13 cellular contexts compared by ENCODE assay signal in the genomic region with DNA sequence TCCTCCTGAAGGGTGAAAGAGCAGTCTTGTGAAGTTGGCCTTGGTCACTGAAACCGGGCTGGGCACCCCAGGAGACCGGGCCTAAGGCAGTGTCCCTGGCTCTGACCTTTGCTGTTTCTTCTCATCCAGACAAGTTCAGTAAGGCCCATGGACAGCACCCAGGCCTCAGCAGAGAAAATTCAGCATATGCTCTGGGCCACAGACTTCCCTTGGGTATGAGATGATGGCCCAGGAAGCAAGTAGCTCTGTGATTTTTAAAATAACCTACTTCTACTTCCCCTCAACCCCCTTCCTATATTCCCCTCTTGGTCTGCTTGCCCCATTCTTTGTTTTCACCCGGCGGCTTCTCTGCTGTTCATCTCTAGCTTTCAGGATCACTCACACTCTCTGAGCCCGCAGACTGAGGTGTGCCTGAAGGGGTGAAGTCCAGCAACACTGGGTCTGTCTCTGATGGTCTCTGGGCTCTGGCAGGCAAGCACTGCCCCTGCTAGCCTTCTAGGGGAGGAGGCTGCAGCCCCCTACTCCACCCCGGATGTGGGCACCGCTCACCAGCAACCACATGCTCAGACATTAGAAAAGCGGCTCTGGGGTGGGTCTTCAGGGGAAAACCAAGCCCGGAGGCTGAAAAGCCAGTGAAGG. TPM values are rescaled to one million over a fixed set of nuclear protein-coding genes. Genes with fewer than 3 reads are reported as not detected.
A peak's percentile ranks its signal among the peaks of the same experiment; 100 is the strongest.
DNase-seq lines count a peak whose midpoint lies in the region; ATAC-seq, FAIRE-seq and TF ChIP-seq lines count a peak whose summit lies in the region.
"Had no signal": no experiment of that assay in that cellular context is flagged by ENCODE, and none has a peak within 500 bp of the region (broad histone marks: within the 10 kb centered on the region; RNA-seq: fewer than 3 reads in every experiment).

No MANE protein-coding gene starts in this region.

- no peak overlapping the region for H3K27ac ChIP-seq in HepG2 (ENCODE audit: extremely low read length, insufficient read depth, low read length)
- H3K27ac ChIP-seq: 22Rv1, HL-60, parathyroid adenoma had no signal

- in situ Hi-C loops in HepG2 (cut with HindIII; ENCODE audit: extremely low pct_ligation_motif_present, low pct_unique_long_range_greater_than_20kb): no loop called here

- no peak overlapping the region for H3K4me2 ChIP-seq in HepG2 (ENCODE audit: low read depth, low read length)

- peaks cover 9% of the 10 kb centered on the region; the same call in 1 of the 2 replicates for H3K4me1 ChIP-seq in HepG2 (ENCODE audit: insufficient read depth, low read length)

- H3K27me3 ChIP-seq in HepG2 (ENCODE audit: control insufficient read depth in 1 of 2, insufficient read depth in 2 of 2, low read length in 2 of 2) (peaks cover 1 to 10% of the 10 kb centered on the region in 2 experiments; a peak in 2 of 5 replicates), H7 (ENCODE audit: control insufficient read depth, insufficient read depth, low read length) (no peaks in the 10 kb centered on the region)

- peak; percentile 67 for DNase-seq in NK-92 treated with Interleukin-12 subunit alpha and Interleukin-12 subunit beta, amount 100 ng/mL, for 24 hours (lab: John Stamatoyannopoulos, UW)
- no peak for DNase-seq in NK-92 (lab: John Stamatoyannopoulos, UW; ENCODE audit: unreplicated experiment)
- peak; percentile 79 for DNase-seq in GM20000 (ENCODE audit: low spot score)
- DNase-seq in HepG2 (ENCODE audit: low spot score): no peak
- DNase-seq in H7: no peak
- DNase-seq in HEK293T (ENCODE audit: extremely low spot score): no peak
- no peak for DNase-seq in stimulated activated CD4-positive, alpha-beta T cell treated with anti-CD3 and anti-CD28 coated beads, Interleukin-2, amount 100 ng/mL, for 48 hours
- DNase-seq: RPMI8226, substantia nigra had no signal

- no peaks in the 10 kb centered on the region for H4K20me1 ChIP-seq in HepG2 (ENCODE audit: insufficient read depth, low read length)

- TF ChIP-seq CTCF in GM20000 (IDR thresholded peaks at IDR 0.05; ENCODE audit: extremely low read depth, missing control alignments) (no peak), HepG2 (CRISPR knock-in tag; IDR thresholded peaks at IDR 0.05) (no peak)

- no peak overlapping the region for H2AFZ ChIP-seq in HepG2 (ENCODE audit: low read length)
- H2AFZ ChIP-seq: parathyroid adenoma had no signal

- CTCF ChIA-PET in HepG2 (lab: Yijun Ruan, JAX; ENCODE audit: low intra/inter-chr PET ratio, low total read pairs) (no interaction called here), HEK293T (lab: Yijun Ruan, JAX) (no interaction called here)

- H3K9me3 ChIP-seq in HepG2 (ENCODE audit: low read length): no peaks in the 10 kb centered on the region

- POLR2A ChIA-PET in HepG2 (lab: Yijun Ruan, JAX): no interaction called here
- POLR2A ChIA-PET in HEK293T (lab: Yijun Ruan, JAX): no interaction called here

- no peak overlapping the region for H3K9ac ChIP-seq in HepG2 (ENCODE audit: insufficient read depth, low read depth, low read length)
- H3K9ac ChIP-seq: parathyroid adenoma had no signal

- intact Hi-C loops in HepG2 (cut with micrococcal nuclease; ENCODE audit: unreplicated experiment): no loop called here

- TF ChIP-seq RAD21 in HepG2 (CRISPR knock-in tag; IDR thresholded peaks at IDR 0.05): no peak

- H3K36me3 ChIP-seq in HepG2 (replicated peaks in 1 of 2; ENCODE audit: control insufficient read depth in 1 of 2, insufficient read depth in 2 of 2, low read length in 2 of 2) (no peaks in the 10 kb centered on the region), H7 (replicated peaks; ENCODE audit: control insufficient read depth, insufficient read depth, low read length) (no peaks in the 10 kb centered on the region)

- BruUV-seq in HepG2 (replicated peaks; lab: Mats Ljungman, UMichigan): no TSS peak

- 57% methylated on average over 9 of the region's 9 CpGs for WGBS in HepG2 (ENCODE audit: low lambda C conversion rate)

- H3K79me2 ChIP-seq in HepG2 (ENCODE audit: insufficient read depth, low read length): no peaks in the 10 kb centered on the region
- H3K79me2 ChIP-seq: parathyroid adenoma had no signal

- H3K4me3 ChIP-seq in HepG2 (replicated peaks in 1 of 3; ENCODE audit: insufficient read depth in 1 of 3, low read depth in 2 of 3, low read length in 3 of 3): no peak overlapping the region
- H3K4me3 ChIP-seq in H7 (ENCODE audit: insufficient read depth, low read depth, low read length): no peak overlapping the region

- TF ChIP-seq EP300 in HepG2 (IDR thresholded peaks at IDR 0.05; ENCODE audit: low read depth in 2 of 2, low read length in 2 of 2): no peak
- no peak for TF ChIP-seq EP300 in HepG2 (CRISPR knock-in tag; IDR thresholded peaks at IDR 0.05; ENCODE audit: borderline replicate concordance)

- FAIRE-seq in HepG2 (lab: Jason Lieb, UNC): no peak

- no peak for TF ChIP-seq POLR2A in HepG2 (IDR thresholded peaks at IDR 0.05; ENCODE audit: insufficient read depth in 1 of 2, low read depth in 2 of 2, low read length in 2 of 2)

- ATAC-seq in HG03342 (IDR thresholded peaks at IDR 0.05; ENCODE audit: unreplicated experiment) (peak; percentile 43), HepG2 (peak; percentile 39)

TF ChIP-seq in HEK293T, 16 proteins besides CTCF, POLR2A, EP300 and RAD21 (continues in another document):
- TF ChIP-seq ARNT (IDR thresholded peaks at IDR 0.05) (no peak), LEF1 (IDR thresholded peaks at IDR 0.05; ENCODE audit: borderline replicate concordance) (no peak), BHLHE40 (IDR thresholded peaks at IDR 0.05; ENCODE audit: borderline replicate concordance) (no peak), L3MBTL2 (conservative IDR thresholded peaks at IDR 0.05) (no peak), FOXA1 (IDR thresholded peaks at IDR 0.05) (no peak), TARDBP (IDR thresholded peaks at IDR 0.05) (no peak), CTBP1 (IDR thresholded peaks at IDR 0.05; ENCODE audit: borderline replicate concordance) (no peak), FOXM1 (IDR thresholded peaks at IDR 0.05; ENCODE audit: borderline replicate concordance) (no peak), SUZ12 (IDR thresholded peaks at IDR 0.05) (no peak), ELF4 (IDR thresholded peaks at IDR 0.05) (no peak), HDGF (IDR thresholded peaks at IDR 0.05; ENCODE audit: borderline replicate concordance) (no peak), NFRKB (IDR thresholded peaks at IDR 0.05) (no peak)

RNA-seq across cellular contexts. Expression of gene GPR25, which starts 2.9 kb away (rescaled TPM):
- total RNA-seq in HepG2 (2016; rRNA removed; fragmentation: Illumina TruSeq; extraction: Trizol): not detected in 2 replicates
- not detected in 2 replicates for total RNA-seq in HepG2 (2016; cell fraction: cytosol; rRNA removed; fragmentation: Illumina TruSeq; extraction: Trizol; ENCODE audit: low read depth)
- total RNA-seq in HepG2 (2016; cell fraction: insoluble cytoplasmic fraction; rRNA removed; fragmentation: Illumina TruSeq; extraction: Trizol): not detected in 2 replicates
- not detected in 2 replicates for total RNA-seq in HepG2 (2016; cell fraction: membrane; rRNA removed; fragmentation: Illumina TruSeq; extraction: Trizol)
- total RNA-seq in HepG2 (2016; cell fraction: nucleus; rRNA removed; fragmentation: Illumina TruSeq; extraction: Trizol): not detected in 2 replicates
- not detected in 2 replicates for polyA plus RNA-seq in HepG2 (2011; rRNA removed)
- polyA plus RNA-seq in HepG2 (2011; cell fraction: cytosol; rRNA removed): not detected in 2 replicates
- polyA plus RNA-seq in HepG2 (2011; cell fraction: nucleus; rRNA removed): 0.14 TPM in 1 of 2 replicates, not detected in the other
- polyA plus RNA-seq in HepG2 (2012): not detected in 2 replicates
- polyA plus RNA-seq in HepG2 (2016; cell fraction: cytosol; fragmentation: Illumina TruSeq; extraction: Trizol; ENCODE audit: low read depth): not detected in 2 replicates
- not detected in 2 replicates for polyA plus RNA-seq in HepG2 (2016; cell fraction: insoluble cytoplasmic fraction; fragmentation: Illumina TruSeq; extraction: Trizol; ENCODE audit: low read depth)
- not detected in 2 replicates for polyA plus RNA-seq in HepG2 (2016; cell fraction: membrane; fragmentation: Illumina TruSeq; extraction: Trizol; ENCODE audit: low read depth)
- polyA plus RNA-seq in HepG2 (2016; cell fraction: nucleus; fragmentation: Illumina TruSeq; extraction: Trizol; ENCODE audit: insufficient read depth, low read depth): not detected in 2 replicates
- polyA minus RNA-seq in HepG2 (2011; rRNA and poly(A)+ RNA removed; ENCODE audit: low replicate concordance): not detected in 2 replicates
- not detected in 2 replicates for polyA minus RNA-seq in HepG2 (2011; cell fraction: cytosol; rRNA and poly(A)+ RNA removed)
- polyA minus RNA-seq in HepG2 (2011; cell fraction: nucleus; rRNA and poly(A)+ RNA removed): not detected in 2 replicates
- not detected in 2 replicates for total RNA-seq in H7 (2014; rRNA removed; shearing (Covaris generic))

RNA-seq across cellular contexts. Expression of gene INAVA, which starts 24.8 kb away (rescaled TPM):
- total RNA-seq in HepG2 (2016; rRNA removed; fragmentation: Illumina TruSeq; extraction: Trizol): 11.7 and 13.5 TPM in 2 replicates
- 3.1 and 3.9 TPM in 2 replicates for total RNA-seq in HepG2 (2016; cell fraction: cytosol; rRNA removed; fragmentation: Illumina TruSeq; extraction: Trizol; ENCODE audit: low read depth)
- total RNA-seq in HepG2 (2016; cell fraction: insoluble cytoplasmic fraction; rRNA removed; fragmentation: Illumina TruSeq; extraction: Trizol): 10.6 and 11.8 TPM in 2 replicates
- 8.9 and 10.3 TPM in 2 replicates for total RNA-seq in HepG2 (2016; cell fraction: membrane; rRNA removed; fragmentation: Illumina TruSeq; extraction: Trizol)
- 11.6 and 14.2 TPM in 2 replicates for total RNA-seq in HepG2 (2016; cell fraction: nucleus; rRNA removed; fragmentation: Illumina TruSeq; extraction: Trizol)
- 6.0 and 6.4 TPM in 2 replicates for polyA plus RNA-seq in HepG2 (2011; rRNA removed)
- polyA plus RNA-seq in HepG2 (2011; cell fraction: cytosol; rRNA removed): 3.9 and 5.0 TPM in 2 replicates
- polyA plus RNA-seq in HepG2 (2011; cell fraction: nucleus; rRNA removed): 18.1 and 23.0 TPM in 2 replicates
- polyA plus RNA-seq in HepG2 (2012): 3.4 and 3.6 TPM in 2 replicates
- 1.4 and 1.5 TPM in 2 replicates for polyA plus RNA-seq in HepG2 (2016; cell fraction: cytosol; fragmentation: Illumina TruSeq; extraction: Trizol; ENCODE audit: low read depth)
- polyA plus RNA-seq in HepG2 (2016; cell fraction: insoluble cytoplasmic fraction; fragmentation: Illumina TruSeq; extraction: Trizol; ENCODE audit: low read depth): 10.3 and 14.8 TPM in 2 replicates
- polyA plus RNA-seq in HepG2 (2016; cell fraction: membrane; fragmentation: Illumina TruSeq; extraction: Trizol; ENCODE audit: low read depth): 4.6 and 5.4 TPM in 2 replicates
- 28.3 and 29.7 TPM in 2 replicates for polyA plus RNA-seq in HepG2 (2016; cell fraction: nucleus; fragmentation: Illumina TruSeq; extraction: Trizol; ENCODE audit: insufficient read depth, low read depth)
- polyA minus RNA-seq in HepG2 (2011; rRNA and poly(A)+ RNA removed; ENCODE audit: low replicate concordance): 0.42 and 11.2 TPM in 2 replicates
- polyA minus RNA-seq in HepG2 (2011; cell fraction: cytosol; rRNA and poly(A)+ RNA removed): 4.3 and 7.2 TPM in 2 replicates
- polyA minus RNA-seq in HepG2 (2011; cell fraction: nucleus; rRNA and poly(A)+ RNA removed): 6.0 and 7.9 TPM in 2 replicates
- 44.5 and 53.8 TPM in 2 replicates for total RNA-seq in H7 (2014; rRNA removed; shearing (Covaris generic))

Comparison
In these comparisons a context has a peak if more than half of its experiments do, and no peak if none do; other contexts are left out.
1. DNase-seq: peak in NK-92 treated with Interleukin-12 subunit alpha and Interleukin-12 subunit beta, amount 100 ng/mL, for 24 hours (single experiment) and GM20000 (single experiment); none in NK-92 (single experiment), HepG2 (single experiment), H7 (single experiment), HEK293T (single experiment) and stimulated activated CD4-positive, alpha-beta T cell treated with anti-CD3 and anti-CD28 coated beads, Interleukin-2, amount 100 ng/mL, for 48 hours (0 of 2).